Comparison of ENCODE assay signal across 38 cellular contexts in the genomic region with DNA sequence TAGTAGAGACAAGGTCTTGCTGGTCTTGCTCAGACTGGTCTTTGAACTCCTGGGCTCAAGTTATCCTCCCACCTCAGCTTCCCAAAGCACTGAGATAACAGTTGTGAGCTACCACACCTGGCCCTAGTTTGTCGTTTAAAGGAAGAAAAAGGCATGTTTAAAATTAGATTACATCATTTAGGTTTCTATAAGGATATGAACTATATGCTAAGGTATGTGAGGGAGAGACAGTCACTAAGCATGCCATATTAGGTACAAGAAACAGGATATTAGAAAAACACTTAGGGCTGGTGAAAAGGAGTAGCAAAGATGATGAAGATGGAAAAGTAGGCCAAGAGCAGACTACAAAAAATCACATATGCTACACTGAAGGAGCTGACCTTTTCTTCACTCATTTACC.
A peak's percentile ranks its signal among the peaks of the same experiment; 100 is the strongest.
DNase-seq lines count a peak whose midpoint lies in the region; ATAC-seq, FAIRE-seq and TF ChIP-seq lines count a peak whose summit lies in the region.
"Had no signal": no experiment of that assay in that cellular context is flagged by ENCODE, and none has a peak within 500 bp of the region (broad histone marks: within the 10 kb centered on the region; RNA-seq: fewer than 3 reads in every experiment).

No MANE protein-coding gene starts in this region.

- H3K4me3 ChIP-seq in AG10803 (ENCODE audit: low read length) (no peak overlapping the region), HFF-Myc (replicated peaks; ENCODE audit: low read depth, low read length) (no peak overlapping the region), astrocyte (ENCODE audit: insufficient read depth, low read depth, low read length) (no peak overlapping the region)
- H3K4me3 ChIP-seq: A549, colonic mucosa, heart left ventricle, lung, MG63, PC-9, sigmoid colon, tibial artery, vagina had no signal

- in situ Hi-C loops in KBM-7 (cut with MboI; ENCODE audit: low pct_unique_long_range_greater_than_20kb, low sequenced_read_pairs): no loop called here

- no peaks in the 10 kb centered on the region for H3K36me3 ChIP-seq in astrocyte (ENCODE audit: insufficient read depth, low read length)
- H3K36me3 ChIP-seq: colonic mucosa, heart left ventricle, MG63, sigmoid colon, tibial artery, vagina had no signal

- no peaks in the 10 kb centered on the region for H3K9me3 ChIP-seq in astrocyte (ENCODE audit: insufficient read depth, low read depth, low read length)
- H3K9me3 ChIP-seq: A549, colonic mucosa, heart left ventricle, MG63, sigmoid colon, tibial artery, vagina had no signal

- H3K9ac ChIP-seq in astrocyte (ENCODE audit: low read length): no peak overlapping the region

- peak overlapping the region; percentile 24 for H3K4me2 ChIP-seq in astrocyte (ENCODE audit: low read length)
- H3K4me2 ChIP-seq: A549, PC-9 had no signal

- H3K27me3 ChIP-seq in astrocyte (ENCODE audit: insufficient read depth, low read length) (no peaks in the 10 kb centered on the region), foreskin keratinocyte (no peaks in the 10 kb centered on the region)
- H3K27me3 ChIP-seq: colonic mucosa, heart left ventricle, MG63, sigmoid colon, tibial artery, vagina had no signal

- H4K20me1 ChIP-seq in astrocyte (ENCODE audit: insufficient read depth, low read length): peaks cover 4% of the 10 kb centered on the region

- TF ChIP-seq CTCF in AG10803 (conservative IDR thresholded peaks at IDR 0.05; ENCODE audit: low read length) (no peak), HFF-Myc (IDR thresholded peaks at IDR 0.05; ENCODE audit: low read depth, low read length, missing control alignments) (no peak), astrocyte (IDR thresholded peaks at IDR 0.05; ENCODE audit: insufficient read depth, low read depth, low read length) (no peak), foreskin keratinocyte (conservative IDR thresholded peaks at IDR 0.05) (no peak)

- no peaks in the 10 kb centered on the region for H3K9me3 Mint-ChIP-seq in astrocyte (ENCODE audit: unreplicated experiment)
- H3K9me3 Mint-ChIP-seq: activated CD4-positive, alpha-beta memory T cell treated with anti-CD3 and anti-CD28 coated beads, Interleukin-2, amount 10 ng/mL, durations not matched to agents 7 days and 5 days; activated naive CD4-positive, alpha-beta T cell treated with anti-CD3 and anti-CD28 coated beads, Interleukin-2, amount 10 ng/mL, durations not matched to agents 7 days and 5 days; activated T-helper 1 cell treated with anti-CD3 and anti-CD28 coated beads, Interleukin-12 subunit alpha, Interleukin-12 subunit beta, Interleukin-2, Interleukin-4 antibody, amounts not matched to agents 30 ng/mL and 10 ng/mL and 1 ng/mL, durations not matched to agents 14 hours and 24 hours and 36 hours; CD8-positive, alpha-beta T cell; natural killer cell treated with Interleukin-12 subunit alpha and Interleukin-12 subunit beta and Interleukin-15 and Interleukin-18, amount 100 ng/mL, for 72 hours; T-helper 2 cell treated with Interferon-gamma antibody and Interleukin-4, amounts not matched to agents 5 μg/mL and 100 μg/mL, for 36 hours had no signal

- peak; percentile 2 for DNase-seq in AG10803 (ENCODE audit: low read depth)
- DNase-seq in HFF-Myc (ENCODE audit: extremely low read depth, low read depth): peak; percentile 5
- no peak for DNase-seq in astrocyte (ENCODE audit: low read depth)
- peak; percentile 68 to 72 for DNase-seq in foreskin keratinocyte
- DNase-seq in KBM-7: no peak
- no peak for DNase-seq in head of caudate nucleus
- DNase-seq in NCI-H2196 (lab: John Stamatoyannopoulos, UW; ENCODE audit: unreplicated experiment): no peak
- no peak for DNase-seq in NCI-H446 (lab: John Stamatoyannopoulos, UW)
- DNase-seq: activated CD4-positive, alpha-beta memory T cell treated with anti-CD3 and anti-CD28 coated beads, Interleukin-2, amount 10 ng/mL, durations not matched to agents 7 days and 5 days; activated CD4-positive, alpha-beta T cell treated with anti-CD3 and anti-CD28 coated beads for 1 hour; activated CD8-positive, alpha-beta memory T cell treated with anti-CD3 and anti-CD28 coated beads, Interleukin-2, amount 50 U/mL, for 48 hours; activated naive CD4-positive, alpha-beta T cell treated with anti-CD3 and anti-CD28 coated beads, Interleukin-2, amount 10 ng/mL, durations not matched to agents 7 days and 5 days; amygdala; CD8-positive, alpha-beta T cell; colonic mucosa; DMS 273 treated with DMSO at 0.1 percent for 48 hours; effector CD4-positive, alpha-beta T cell; heart left ventricle; KG1; kidney glomerular epithelial cell; MG63; NCI-H1105 treated with DMSO at 0.1 percent for 48 hours; NCI-H1930; NCI-H2171 treated with DMSO at 0.1 percent for 48 hours; NCI-H526; NK-92 treated with Interleukin-12 subunit alpha and Interleukin-12 subunit beta, amount 100 ng/mL, for 24 hours; PC-9; SHP77 treated with DMSO at 0.1 percent for 48 hours; sigmoid colon; stimulated activated CD4-positive, alpha-beta T cell treated with anti-CD3 and anti-CD28 coated beads, Interleukin-4, amount 100 ng/mL, for 24 hours; tibial artery had no signal

- H3K4me1 ChIP-seq in astrocyte (ENCODE audit: insufficient read depth, low read length) (no peaks in the 10 kb centered on the region), foreskin keratinocyte (peaks cover 6% of the 10 kb centered on the region)
- H3K4me1 ChIP-seq: A549, colonic mucosa, heart left ventricle, tibial artery, vagina had no signal

- ATAC-seq in foreskin keratinocyte: peak; percentile 72
- ATAC-seq: A549; CD8-positive, alpha-beta T cell; heart left ventricle; natural killer cell treated with Interleukin-12 subunit alpha and Interleukin-12 subunit beta and Interleukin-15 and Interleukin-18, amount 100 ng/mL, for 72 hours had no signal

- H3K4me1 Mint-ChIP-seq in astrocyte (ENCODE audit: low read depth, unreplicated experiment): peaks cover 14% of the 10 kb centered on the region
- H3K4me1 Mint-ChIP-seq: activated CD4-positive, alpha-beta memory T cell treated with anti-CD3 and anti-CD28 coated beads, Interleukin-2, amount 10 ng/mL, durations not matched to agents 7 days and 5 days; activated naive CD4-positive, alpha-beta T cell treated with anti-CD3 and anti-CD28 coated beads, Interleukin-2, amount 10 ng/mL, durations not matched to agents 7 days and 5 days; B cell had no signal

- intact Hi-C loops in head of caudate nucleus (cut with DNase I): no loop called here

- peaks cover 3% of the 10 kb centered on the region for H3K79me2 ChIP-seq in astrocyte (ENCODE audit: insufficient read depth, low read length)

- H3K27ac ChIP-seq in astrocyte (ENCODE audit: low read depth, low read length): no peak overlapping the region
- no peak overlapping the region for H3K27ac ChIP-seq in foreskin keratinocyte
- H3K27ac ChIP-seq: A549, colonic mucosa, heart left ventricle, PC-9, sigmoid colon, tibial artery, vagina had no signal

- peak overlapping the region; percentile 78 for H3K27ac Mint-ChIP-seq in astrocyte (ENCODE audit: unreplicated experiment)
- H3K27ac Mint-ChIP-seq: activated CD4-positive, alpha-beta memory T cell treated with anti-CD3 and anti-CD28 coated beads, Interleukin-2, amount 10 ng/mL, durations not matched to agents 7 days and 5 days; activated naive CD4-positive, alpha-beta T cell treated with anti-CD3 and anti-CD28 coated beads, Interleukin-2, amount 10 ng/mL, durations not matched to agents 7 days and 5 days; activated T-helper 1 cell treated with anti-CD3 and anti-CD28 coated beads, Interleukin-12 subunit alpha, Interleukin-12 subunit beta, Interleukin-2, Interleukin-4 antibody, amounts not matched to agents 30 ng/mL and 10 ng/mL and 1 ng/mL, durations not matched to agents 14 hours and 24 hours and 36 hours; B cell; CD8-positive, alpha-beta T cell; natural killer cell treated with Interleukin-12 subunit alpha and Interleukin-12 subunit beta and Interleukin-15 and Interleukin-18, amount 100 ng/mL, for 72 hours; T-helper 2 cell treated with Interferon-gamma antibody and Interleukin-4, amounts not matched to agents 5 μg/mL and 100 μg/mL, for 36 hours had no signal

- peaks cover 2% of the 10 kb centered on the region for H3K36me3 Mint-ChIP-seq in astrocyte (ENCODE audit: low read depth, unreplicated experiment)

- H3K4me3 Mint-ChIP-seq in astrocyte (ENCODE audit: unreplicated experiment): no peak overlapping the region
- H3K4me3 Mint-ChIP-seq: activated CD4-positive, alpha-beta memory T cell treated with anti-CD3 and anti-CD28 coated beads, Interleukin-2, amount 10 ng/mL, durations not matched to agents 7 days and 5 days; activated naive CD4-positive, alpha-beta T cell treated with anti-CD3 and anti-CD28 coated beads, Interleukin-2, amount 10 ng/mL, durations not matched to agents 7 days and 5 days; activated T-helper 1 cell treated with anti-CD3 and anti-CD28 coated beads, Interleukin-12 subunit alpha, Interleukin-12 subunit beta, Interleukin-2, Interleukin-4 antibody, amounts not matched to agents 30 ng/mL and 10 ng/mL and 1 ng/mL, durations not matched to agents 14 hours and 24 hours and 36 hours; B cell; CD8-positive, alpha-beta T cell; natural killer cell treated with Interleukin-12 subunit alpha and Interleukin-12 subunit beta and Interleukin-15 and Interleukin-18, amount 100 ng/mL, for 72 hours; T-helper 2 cell treated with Interferon-gamma antibody and Interleukin-4, amounts not matched to agents 5 μg/mL and 100 μg/mL, for 36 hours had no signal

- no peaks in the 10 kb centered on the region for H3K27me3 Mint-ChIP-seq in astrocyte (ENCODE audit: low read depth, unreplicated experiment)
- H3K27me3 Mint-ChIP-seq: activated CD4-positive, alpha-beta memory T cell treated with anti-CD3 and anti-CD28 coated beads, Interleukin-2, amount 10 ng/mL, durations not matched to agents 7 days and 5 days; activated naive CD4-positive, alpha-beta T cell treated with anti-CD3 and anti-CD28 coated beads, Interleukin-2, amount 10 ng/mL, durations not matched to agents 7 days and 5 days; B cell; natural killer cell treated with Interleukin-12 subunit alpha and Interleukin-12 subunit beta and Interleukin-15 and Interleukin-18, amount 100 ng/mL, for 72 hours had no signal

- H2AFZ ChIP-seq in astrocyte (ENCODE audit: low read depth, low read length): no peak overlapping the region
- H2AFZ ChIP-seq: PC-9 had no signal

- FAIRE-seq in astrocyte (lab: Jason Lieb, UNC): no peak
- FAIRE-seq: A549 had no signal

Comparison
In these comparisons a context has a peak if more than half of its experiments do, and no peak if none do; other contexts are left out.
1. DNase-seq: peak in AG10803 (single experiment), HFF-Myc (single experiment) and foreskin keratinocyte (2 of 2); none in astrocyte (single experiment), KBM-7 (single experiment), head of caudate nucleus (0 of 42), NCI-H2196 (single experiment) and NCI-H446 (0 of 2).